ENCODE assay signal across 11 cellular contexts in the genomic region with DNA sequence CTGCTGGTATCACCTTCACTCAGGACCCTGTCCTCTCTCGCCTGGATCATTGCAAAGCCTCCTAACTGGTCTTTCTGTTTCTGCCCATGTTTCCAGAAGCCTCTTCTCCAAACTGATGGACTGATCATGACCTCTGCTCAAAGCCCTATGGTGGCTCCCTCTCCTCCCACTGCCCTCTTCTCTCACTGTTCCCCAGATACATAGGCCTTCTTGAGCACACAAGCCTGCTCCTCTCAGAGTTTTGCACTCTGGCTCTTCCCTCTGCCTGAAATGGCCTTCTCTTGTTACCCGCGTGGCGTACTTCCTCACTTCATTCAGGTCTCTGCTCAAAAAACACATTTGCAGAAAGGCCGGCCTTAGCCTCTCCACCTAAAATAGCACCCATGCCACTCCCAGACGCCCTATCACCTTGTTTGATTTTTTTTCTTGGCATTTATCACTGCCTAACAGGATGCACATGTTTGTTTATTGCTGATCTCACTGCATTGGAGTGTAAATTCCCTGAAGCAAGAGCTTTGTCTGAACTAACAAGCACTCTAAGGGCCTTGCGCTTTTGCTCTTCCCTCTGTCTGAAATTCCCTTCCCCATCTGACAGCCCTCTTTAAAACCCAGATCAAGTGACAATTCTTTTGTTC. TPM values are rescaled to one million over a fixed set of nuclear protein-coding genes. Genes with fewer than 3 reads are reported as not detected.
DNase-seq lines count a peak whose midpoint lies in the region; ATAC-seq and TF ChIP-seq lines count a peak whose summit lies in the region.
"Had no signal": no experiment of that assay in that cellular context is flagged by ENCODE, and none has a peak within 500 bp of the region (broad histone marks: within the 10 kb centered on the region; RNA-seq: fewer than 3 reads in every experiment).

No MANE protein-coding gene starts in this region.

- intact Hi-C loops in CD4-positive, alpha-beta T cell (cut with DNase I, micrococcal nuclease), result no loop called here
- intact Hi-C loops in right lobe of liver (cut with DNase I), result no loop called here

- no peaks in the 10 kb centered on the region for H3K27me3 Mint-ChIP-seq in CD4-positive, alpha-beta T cell
- no peaks in the 10 kb centered on the region for H3K27me3 Mint-ChIP-seq in activated naive CD8-positive, alpha-beta T cell treated with anti-CD3 and anti-CD28 coated beads for 36 hours

- no peaks in the 10 kb centered on the region for H3K27me3 ChIP-seq in CD4-positive, alpha-beta T cell (ENCODE audit: control insufficient read depth, insufficient read depth, low read length)
- H3K27me3 ChIP-seq in right lobe of liver, result no peaks in the 10 kb centered on the region

- POLR2A ChIA-PET in CD4-positive, alpha-beta T cell (lab: Charles Lee), result interaction anchor here (1.0 kb wide), 1 partner anchor 27 kb away, joined by 3 read pairs; no protein-coding TSS in a partner anchor

- WGBS in right lobe of liver (ENCODE audit: insufficient coverage, low coverage, low lambda C conversion rate, missing lambda C conversion rate), result 28% methylated on average over 6 of the region's 7 CpGs

- no peaks in the 10 kb centered on the region for H3K9me3 Mint-ChIP-seq in CD4-positive, alpha-beta T cell
- H3K9me3 Mint-ChIP-seq in activated naive CD8-positive, alpha-beta T cell treated with anti-CD3 and anti-CD28 coated beads for 36 hours, result peaks cover 1% of the 10 kb centered on the region

- CTCF ChIA-PET in CD4-positive, alpha-beta T cell (lab: Charles Lee), result no interaction called here

- no peaks in the 10 kb centered on the region for H3K36me3 ChIP-seq in right lobe of liver

- H3K4me1 ChIP-seq in right lobe of liver, result peaks cover 0 to 51% (median 15%) of the 10 kb centered on the region in 4 donors

- H3K4me3 ChIP-seq in right lobe of liver, result no peak overlapping the region

- H3K36me3 Mint-ChIP-seq in CD4-positive, alpha-beta T cell (ENCODE audit: low read depth), result no peaks in the 10 kb centered on the region
- peaks cover 13% of the 10 kb centered on the region for H3K36me3 Mint-ChIP-seq in activated naive CD8-positive, alpha-beta T cell treated with anti-CD3 and anti-CD28 coated beads for 36 hours

- H3K27ac Mint-ChIP-seq in CD4-positive, alpha-beta T cell, result peak overlapping the region; percentile 75
- peak overlapping the region; percentile 57 for H3K27ac Mint-ChIP-seq in activated naive CD8-positive, alpha-beta T cell treated with anti-CD3 and anti-CD28 coated beads for 36 hours

- DNase-seq in CD4-positive, alpha-beta T cell, result no peak
- DNase-seq in HPDE6-E6E7 (ENCODE audit: extremely low spot score) (peak; percentile 44), right lobe of liver (peak in 1 of 3 donors; percentile 56), CD1c-positive myeloid dendritic cell (ENCODE audit: extremely low spot score) (no peak)
- DNase-seq in activated naive CD8-positive, alpha-beta T cell treated with anti-CD3 and anti-CD28 coated beads for 36 hours, result no peak
- no peak for DNase-seq in stimulated activated CD4-positive, alpha-beta T cell treated with anti-CD3 and anti-CD28 coated beads, Interleukin-12 subunit alpha, Interleukin-12 subunit beta, amount 100 ng/mL, for 4 hours
- DNase-seq: GDM1, NCI-H1436 had no signal

- peak; percentile 69 for TF ChIP-seq POLR2A in right lobe of liver (IDR thresholded peaks at IDR 0.05)

- H3K4me3 Mint-ChIP-seq in CD4-positive, alpha-beta T cell, result peak overlapping the region; percentile 93
- peak overlapping the region; percentile 27 for H3K4me3 Mint-ChIP-seq in activated naive CD8-positive, alpha-beta T cell treated with anti-CD3 and anti-CD28 coated beads for 36 hours

- peaks cover 30% of the 10 kb centered on the region for H3K4me1 Mint-ChIP-seq in CD4-positive, alpha-beta T cell (ENCODE audit: low read depth)
- peaks cover 26% of the 10 kb centered on the region for H3K4me1 Mint-ChIP-seq in activated naive CD8-positive, alpha-beta T cell treated with anti-CD3 and anti-CD28 coated beads for 36 hours

- no peak for TF ChIP-seq CTCF in CD4-positive, alpha-beta T cell (IDR thresholded peaks at IDR 0.05)
- no peak for TF ChIP-seq CTCF in right lobe of liver (IDR thresholded peaks at IDR 0.05)

- ATAC-seq in CD4-positive, alpha-beta T cell (ENCODE audit: poor library complexity), result no peak
- peak; percentile 49 to 61 (median 56) for ATAC-seq in right lobe of liver
- ATAC-seq in HG03565 (IDR thresholded peaks at IDR 0.05; ENCODE audit: unreplicated experiment), result no peak
- ATAC-seq in HG03097 (IDR thresholded peaks at IDR 0.05; ENCODE audit: low FRiP score, unreplicated experiment), result no peak

- no peaks in the 10 kb centered on the region for H3K9me3 ChIP-seq in CD4-positive, alpha-beta T cell (ENCODE audit: control insufficient read depth, low read length)
- H3K9me3 ChIP-seq in right lobe of liver, result no peaks in the 10 kb centered on the region

- H3K27ac ChIP-seq in CD4-positive, alpha-beta T cell (ENCODE audit: low read depth, low read length), result no peak overlapping the region
- H3K27ac ChIP-seq in right lobe of liver, result peak overlapping the region; percentile 87 to 93 (median 90)

RNA-seq across cellular contexts. Expression of a gene that starts 1.4 kb away (rescaled TPM):
- 10 to 100 TPM; 11.4 to 15.2 TPM for total RNA-seq in CD4-positive, alpha-beta T cell
- 100 to 1,000 TPM; 166 to 168 TPM for total RNA-seq in activated naive CD8-positive, alpha-beta T cell treated with anti-CD3 and anti-CD28 coated beads for 36 hours
- 100 to 1,000 TPM; 208 to 302 (median 274) TPM for total RNA-seq in right lobe of liver

RNA-seq across cellular contexts. Expression of a gene that starts 23.9 kb away (rescaled TPM):
- not detected for total RNA-seq in CD4-positive, alpha-beta T cell
- under 1 TPM in 1 of 2 experiments, not detected in 1; 0.22 TPM for total RNA-seq in activated naive CD8-positive, alpha-beta T cell treated with anti-CD3 and anti-CD28 coated beads for 36 hours
- total RNA-seq in right lobe of liver, result not detected
- total RNA-seq: subcutaneous adipose tissue had no signal

Comparison
In these comparisons a context has a peak if more than half of its experiments do, and no peak if none do; other contexts are left out.
1. ATAC-seq: peak in right lobe of liver (4 of 4); none in CD4-positive, alpha-beta T cell (single experiment), HG03565 (single experiment) and HG03097 (single experiment).
2. RNA of a gene that starts 1.4 kb away (total RNA-seq): 208 to 302 TPM in right lobe of liver and 166 to 168 TPM in activated naive CD8-positive, alpha-beta T cell treated with anti-CD3 and anti-CD28 coated beads for 36 hours; 11.4 to 15.2 TPM in CD4-positive, alpha-beta T cell; every median in the first group is over 10 times any median in the second.